ENCODE assay signal across 23 cellular contexts in the genomic region with DNA sequence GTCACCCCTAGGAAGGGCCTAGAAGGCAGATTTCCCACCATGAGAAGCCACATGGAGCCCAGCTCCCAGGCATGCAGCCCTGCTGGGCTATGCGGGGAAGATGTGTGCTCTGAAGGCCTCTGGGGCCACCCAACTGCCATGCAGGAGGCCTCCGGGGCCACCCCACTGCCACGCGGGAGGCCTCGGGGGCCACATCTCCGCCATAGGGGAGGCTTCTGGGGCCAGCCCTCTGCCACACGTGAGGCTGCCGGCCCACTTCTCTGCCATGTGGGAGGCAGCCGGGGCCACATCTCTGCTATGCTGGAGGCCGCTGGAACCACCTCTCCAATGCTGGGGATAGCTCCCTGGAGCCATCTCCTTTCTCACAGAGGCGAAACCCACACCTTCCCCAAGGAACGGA.
"Had no signal": no experiment of that assay in that cellular context is flagged by ENCODE, and none has a peak within 500 bp of the region (broad histone marks: within the 10 kb centered on the region; RNA-seq: fewer than 3 reads in every experiment).

No MANE protein-coding gene starts in this region.

- H3K27me3 ChIP-seq: pancreas, suprapubic skin, upper lobe of right lung had no signal

- H3K36me3 Mint-ChIP-seq: immature natural killer cell; memory B cell; naive thymus-derived CD8-positive, alpha-beta T cell; stimulated activated effector memory CD8-positive, alpha-beta T cell treated with anti-CD3 and anti-CD28 coated beads, Interleukin-12 subunit alpha, Interleukin-12 subunit beta, amount 100 ng/mL, for 72 hours had no signal

- H3K4me1 ChIP-seq: heart left ventricle, left ventricle myocardium inferior, pancreas, prostate gland, suprapubic skin, tibial artery, upper lobe of right lung had no signal

- H3K4me1 Mint-ChIP-seq: immature natural killer cell; nephron progenitor cell; stimulated activated effector memory CD8-positive, alpha-beta T cell treated with anti-CD3 and anti-CD28 coated beads, Interleukin-12 subunit alpha, Interleukin-12 subunit beta, amount 100 ng/mL, for 72 hours had no signal

- H3K4me3 ChIP-seq: heart left ventricle, left ventricle myocardium inferior, pancreas, prostate gland, skin epidermis, suprapubic skin, thoracic aorta, tibial artery, upper lobe of right lung had no signal

- H3K27me3 Mint-ChIP-seq: stimulated activated naive CD8-positive, alpha-beta T cell treated with anti-CD3 and anti-CD28 coated beads, Interleukin-15, Interleukin-2, amounts not matched to agents 100 ng/mL and 50 ng/mL, for 24 hours had no signal

- H3K9me3 Mint-ChIP-seq: naive thymus-derived CD8-positive, alpha-beta T cell; nephron progenitor cell; stimulated activated effector memory CD8-positive, alpha-beta T cell treated with anti-CD3 and anti-CD28 coated beads, Interleukin-12 subunit alpha, Interleukin-12 subunit beta, amount 100 ng/mL, for 72 hours; stimulated activated naive CD8-positive, alpha-beta T cell treated with anti-CD3 and anti-CD28 coated beads, Interleukin-15, Interleukin-2, amounts not matched to agents 100 ng/mL and 50 ng/mL, for 24 hours had no signal

- H3K36me3 ChIP-seq: heart left ventricle, left ventricle myocardium inferior, pancreas, prostate gland, suprapubic skin, thoracic aorta, tibial artery, upper lobe of right lung had no signal

- H3K9me3 ChIP-seq: heart left ventricle, left ventricle myocardium inferior, pancreas, prostate gland, suprapubic skin, thoracic aorta, upper lobe of right lung had no signal

- H3K27ac Mint-ChIP-seq: memory B cell; naive thymus-derived CD8-positive, alpha-beta T cell; nephron progenitor cell; stimulated activated effector memory CD8-positive, alpha-beta T cell treated with anti-CD3 and anti-CD28 coated beads, Interleukin-12 subunit alpha, Interleukin-12 subunit beta, amount 100 ng/mL, for 72 hours; stimulated activated naive CD8-positive, alpha-beta T cell treated with anti-CD3 and anti-CD28 coated beads, Interleukin-15, Interleukin-2, amounts not matched to agents 100 ng/mL and 50 ng/mL, for 24 hours had no signal

- H3K27ac ChIP-seq: heart left ventricle, left ventricle myocardium inferior, pancreas, prostate gland, skin epidermis, suprapubic skin, thoracic aorta, tibial artery, upper lobe of right lung had no signal

- H3K4me3 Mint-ChIP-seq: immature natural killer cell; memory B cell; naive thymus-derived CD8-positive, alpha-beta T cell; nephron progenitor cell; stimulated activated effector memory CD8-positive, alpha-beta T cell treated with anti-CD3 and anti-CD28 coated beads, Interleukin-12 subunit alpha, Interleukin-12 subunit beta, amount 100 ng/mL, for 72 hours; stimulated activated naive CD8-positive, alpha-beta T cell treated with anti-CD3 and anti-CD28 coated beads, Interleukin-15, Interleukin-2, amounts not matched to agents 100 ng/mL and 50 ng/mL, for 24 hours had no signal

- DNase-seq: heart left ventricle; hypothalamus; immature natural killer cell; left ventricle myocardium inferior; nephron progenitor cell; nucleus accumbens; retina; stimulated activated CD4-positive, alpha-beta T cell treated with anti-CD3 and anti-CD28 coated beads, Interleukin-4, amount 100 ng/mL, for 24 hours; stimulated activated naive CD4-positive, alpha-beta T cell; tibial artery; trophoblast cell; upper lobe of right lung had no signal

- ATAC-seq: heart left ventricle; naive thymus-derived CD8-positive, alpha-beta T cell; pancreas; right cardiac atrium; sciatic nerve; stimulated activated effector memory CD8-positive, alpha-beta T cell treated with anti-CD3 and anti-CD28 coated beads, Interleukin-12 subunit alpha, Interleukin-12 subunit beta, amount 100 ng/mL, for 72 hours; upper lobe of right lung had no signal
